8 cellular contexts compared by ENCODE assay signal in genomic region chr20:406200-407096, GRCh38. TPM values are rescaled to one million over a fixed set of nuclear protein-coding genes. Genes with fewer than 3 reads are reported as not detected.
A peak's percentile ranks its signal among the peaks of the same experiment; 100 is the strongest.
DNase-seq lines count a peak whose midpoint lies in the region; ATAC-seq and TF ChIP-seq lines count a peak whose summit lies in the region.

No MANE protein-coding gene starts in this region.

- H3K36me3 ChIP-seq in ES-I3 (ENCODE audit: insufficient read depth, low read length) (peaks cover 8% of the 10 kb centered on the region; the same call in 1 of the 2 replicates), OCI-LY7 (ENCODE audit: insufficient read depth, low read length) (peaks cover 20% of the 10 kb centered on the region), parathyroid adenoma (ENCODE audit: control insufficient read depth, insufficient read depth, low read length) (no peaks in the 10 kb centered on the region)

- intact Hi-C loops in OCI-LY7 (cut with micrococcal nuclease; ENCODE audit: unreplicated experiment), result loop anchor here (2.0 kb wide), 1 partner anchor 26 kb away; the partner anchor contains the start of gene TRIB3

- H3K79me2 ChIP-seq in OCI-LY7 (ENCODE audit: insufficient read depth, low read depth, low read length) (peaks cover 27% of the 10 kb centered on the region; the same call in 1 of the 2 replicates), parathyroid adenoma (peaks cover 22% of the 10 kb centered on the region)

- peaks cover 20% of the 10 kb centered on the region for H3K4me1 Mint-ChIP-seq in endothelial cell (ENCODE audit: unreplicated experiment)

- DNase-seq in OCI-LY7 (ENCODE audit: low spot score) (no peak), endothelial cell (ENCODE audit: low spot score) (no peak), NCI-H1105 treated with DMSO at 0.1 percent for 48 hours (lab: John Stamatoyannopoulos, UW) (no peak), NCI-H2081 (lab: John Stamatoyannopoulos, UW) (no peak)

- H3K9me2 ChIP-seq in OCI-LY7 (ENCODE audit: insufficient read depth, low read length), result no peaks in the 10 kb centered on the region

- TF ChIP-seq CTCF in OCI-LY7 (conservative IDR thresholded peaks at IDR 0.05; ENCODE audit: low read length) (no peak), endothelial cell (IDR thresholded peaks at IDR 0.05; ENCODE audit: unreplicated experiment) (no peak), parathyroid adenoma (IDR thresholded peaks at IDR 0.05) (no peak)

- peak overlapping the region; percentile 76 for H3K27ac Mint-ChIP-seq in endothelial cell (ENCODE audit: unreplicated experiment)

- CTCF ChIA-PET in OCI-LY7 (lab: Charles Lee; ENCODE audit: unreplicated experiment), result interaction anchor here (1.1 to 1.2 kb wide), 2 partner anchors 44 to 46 kb away, joined by 4 to 5 read pairs; no protein-coding TSS in a partner anchor

- peak overlapping the region; percentile 84 for H3K27ac ChIP-seq in OCI-LY7 (ENCODE audit: low read depth, low read length, poor library complexity, severe bottlenecking)
- H3K27ac ChIP-seq in parathyroid adenoma, result no peak overlapping the region

- H3K9me3 Mint-ChIP-seq in endothelial cell (ENCODE audit: unreplicated experiment), result no peaks in the 10 kb centered on the region

- H4K20me1 ChIP-seq in OCI-LY7 (ENCODE audit: insufficient read depth, low read length), result no peaks in the 10 kb centered on the region

- H3K9me3 ChIP-seq in ES-I3 (ENCODE audit: control insufficient read depth, insufficient read depth, low read length), result peaks cover 6% of the 10 kb centered on the region
- H3K9me3 ChIP-seq in OCI-LY7 (ENCODE audit: low read length), result peaks cover 11% of the 10 kb centered on the region; the same call in 1 of the 2 replicates
- no peaks in the 10 kb centered on the region for H3K9me3 ChIP-seq in parathyroid adenoma (ENCODE audit: control insufficient read depth, low read length)

- H3K27me3 ChIP-seq in parathyroid adenoma (ENCODE audit: control insufficient read depth, insufficient read depth, low read length), result no peaks in the 10 kb centered on the region

- 0 out of 2 replicates have a peak, but pooled peaks cover 3% of the 10 kb centered on the region for H3K4me1 ChIP-seq in ES-I3 (ENCODE audit: insufficient read depth, low read length)
- H3K4me1 ChIP-seq in OCI-LY7 (ENCODE audit: insufficient read depth, low read length, poor library complexity, severe bottlenecking), result peaks cover 59% of the 10 kb centered on the region
- peaks cover 12% of the 10 kb centered on the region for H3K4me1 ChIP-seq in parathyroid adenoma

- peak overlapping the region; percentile 66 for H3K9ac ChIP-seq in ES-I3 (ENCODE audit: low read depth, low read length)
- no peak overlapping the region for H3K9ac ChIP-seq in parathyroid adenoma

- H2AFZ ChIP-seq in OCI-LY7 (ENCODE audit: low read length) (peak overlapping the region; percentile 82), parathyroid adenoma (peak overlapping the region; percentile 91)

- TSS peak; percentile 70 for BruUV-seq in OCI-LY7 (replicated peaks; lab: Mats Ljungman, UMichigan)

- H3K4me3 ChIP-seq in OCI-LY7 (ENCODE audit: low read depth, low read length, poor library complexity, severe bottlenecking) (peak overlapping the region; percentile 69), parathyroid adenoma (ENCODE audit: low read depth, low read length) (no peak overlapping the region)

- H3K36me3 Mint-ChIP-seq in endothelial cell (ENCODE audit: low read depth, unreplicated experiment), result peaks cover 22% of the 10 kb centered on the region

- H3K4me2 ChIP-seq in OCI-LY7 (ENCODE audit: low read length) (peak overlapping the region; percentile 87), parathyroid adenoma (ENCODE audit: low read length) (no peak overlapping the region)

- H3K4me3 Mint-ChIP-seq in endothelial cell (ENCODE audit: unreplicated experiment), result peak overlapping the region; percentile 96

- peaks cover 9% of the 10 kb centered on the region for H3K27me3 Mint-ChIP-seq in endothelial cell (ENCODE audit: unreplicated experiment)

- POLR2A ChIA-PET in OCI-LY7 (lab: Charles Lee), result interaction anchor here (0.6 to 6.0 kb wide), 7 partner anchors 24 to 47 kb away, joined by 3 to 44 read pairs (median 5); partner anchors contain the start of gene TRIB3

- no peak for ATAC-seq in HG02623 (IDR thresholded peaks at IDR 0.05; ENCODE audit: unreplicated experiment)
- no peak for ATAC-seq in GM19397 (IDR thresholded peaks at IDR 0.05; ENCODE audit: unreplicated experiment)

RNA-seq across cellular contexts. Expression of gene RBCK1, which starts 1.7 kb away (rescaled TPM):
- 61.8 and 82.9 TPM in 2 replicates for total RNA-seq in OCI-LY7 (2014; rRNA removed; shearing (Covaris generic))
- total RNA-seq in OCI-LY7 (2022), result 140 and 151 TPM in 2 replicates
- 68.8 TPM for total RNA-seq in endothelial cell (ENCODE audit: unreplicated experiment)

RNA-seq across cellular contexts. Expression of gene TRIB3, which starts 25.9 kb away (rescaled TPM):
- total RNA-seq in OCI-LY7 (2014; rRNA removed; shearing (Covaris generic)), result 87.2 and 114 TPM in 2 replicates
- total RNA-seq in OCI-LY7 (2022) (92.7 and 111 TPM in 2 replicates), endothelial cell (ENCODE audit: unreplicated experiment) (24.2 TPM)

RNA-seq across cellular contexts. Expression of gene TBC1D20, which starts 55.9 kb away (rescaled TPM):
- total RNA-seq in OCI-LY7 (2014; rRNA removed; shearing (Covaris generic)), result 20.8 and 22.1 TPM in 2 replicates
- total RNA-seq in OCI-LY7 (2022) (17.4 and 19.0 TPM in 2 replicates), endothelial cell (ENCODE audit: unreplicated experiment) (29.9 TPM)

RNA-seq across cellular contexts. Expression of gene NRSN2, which starts 59.5 kb away (rescaled TPM):
- total RNA-seq in OCI-LY7 (2014; rRNA removed; shearing (Covaris generic)), result 0.32 and 0.49 TPM in 2 replicates
- total RNA-seq in OCI-LY7 (2022) (0.66 and 0.86 TPM in 2 replicates), endothelial cell (ENCODE audit: unreplicated experiment) (43.2 TPM)
